8 cellular contexts compared by ENCODE assay signal in genomic region chr15:92714071-92714456, GRCh38. TPM values are rescaled to one million over a fixed set of nuclear protein-coding genes. Genes with fewer than 3 reads are reported as not detected.
DNase-seq lines count a peak whose midpoint lies in the region; ATAC-seq, FAIRE-seq and TF ChIP-seq lines count a peak whose summit lies in the region.

No MANE protein-coding gene starts in this region.

- H3K36me3 Mint-ChIP-seq in activated naive CD8-positive, alpha-beta T cell = no peaks in the 10 kb centered on the region

- WGBS in A549 (ENCODE audit: missing lambda C conversion rate) = 11% methylated on average over 16 of the region's 16 CpGs

- CTCF ChIA-PET in A549 (lab: Yijun Ruan, JAX) = interaction anchor here (0.5 to 6.0 kb wide), 71 partner anchors 8 to 1318 kb away, joined by 3 to 102 read pairs (median 4); partner anchors contain the start of gene ST8SIA2

- TF ChIP-seq CTCF in A549 (IDR thresholded peaks at IDR 0.05) = no peak
- TF ChIP-seq CTCF in GM12875 (IDR thresholded peaks at IDR 0.05; ENCODE audit: borderline replicate concordance, insufficient read depth, low read depth, low read length) = no peak
- TF ChIP-seq CTCF in omental fat pad (IDR thresholded peaks at IDR 0.05) = no peak

- peaks cover 2% of the 10 kb centered on the region for H3K27me3 Mint-ChIP-seq in activated naive CD8-positive, alpha-beta T cell

- H3K4me3 ChIP-seq in A549 (peak overlapping the region; percentile 51), GM12875 (ENCODE audit: low read depth, low read length) (peak overlapping the region; percentile 44)

- ATAC-seq in A549 = peak; percentile 71 to 80
- ATAC-seq in HG03432 (IDR thresholded peaks at IDR 0.05; ENCODE audit: unreplicated experiment) = peak; percentile 19
- peak; percentile 50 for ATAC-seq in Right ventricle myocardium superior (ENCODE audit: poor library complexity)
- ATAC-seq in omental fat pad (ENCODE audit: low FRiP score) = peak; percentile 63

- FAIRE-seq in A549 (lab: Jason Lieb, UNC) = no peak

- H3K4me1 Mint-ChIP-seq in activated naive CD8-positive, alpha-beta T cell (ENCODE audit: low read depth) = peaks cover 9% of the 10 kb centered on the region

- peak overlapping the region; percentile 90 for H3K4me3 Mint-ChIP-seq in activated naive CD8-positive, alpha-beta T cell

- peaks cover 6% of the 10 kb centered on the region; the same call in 2 of the 3 replicates for H3K9me3 ChIP-seq in A549

- H3K4me1 ChIP-seq in A549 = no peaks in the 10 kb centered on the region

- no peaks in the 10 kb centered on the region for H3K9me3 Mint-ChIP-seq in activated naive CD8-positive, alpha-beta T cell (ENCODE audit: low read depth)

- no peak for TF ChIP-seq EP300 in A549 (IDR thresholded peaks at IDR 0.05)

- peak overlapping the region; percentile 69 to 87 for H3K27ac ChIP-seq in A549

- peak overlapping the region; percentile 91 for H3K4me2 ChIP-seq in A549

- TF ChIP-seq RAD21 in A549 (conservative IDR thresholded peaks at IDR 0.05 in 1 of 2, IDR thresholded peaks at IDR 0.05 in 1 of 2) = no peak

- peak overlapping the region; percentile 61 for H3K27ac Mint-ChIP-seq in activated naive CD8-positive, alpha-beta T cell

- intact Hi-C loops in Right ventricle myocardium superior (cut with DNase I) = loop anchor here (5.0 kb wide), 1 partner anchor 192 kb away; no protein-coding TSS in a partner anchor

- TF ChIP-seq POLR2A in A549 (IDR thresholded peaks at IDR 0.05; ENCODE audit: low read length) = no peak

- DNase-seq in A549 (ENCODE audit: low read depth in 1 of 2, low spot score in 1 of 2) (peak; percentile 35 to 56), Right ventricle myocardium superior (no peak), omental fat pad (ENCODE audit: low spot score) (no peak), KG1 (lab: John Stamatoyannopoulos, UW) (no peak), SKM-1 treated with dmso at 0.1 percent for 144 hours (lab: John Stamatoyannopoulos, UW; ENCODE audit: unreplicated experiment) (no peak)

- POLR2A ChIA-PET in A549 (lab: Yijun Ruan, JAX) = interaction anchor here (1.1 kb wide), 2 partner anchors 20 to 192 kb away, joined by 8 to 9 read pairs; no protein-coding TSS in a partner anchor

TF ChIP-seq in A549, 52 proteins besides CTCF, POLR2A, EP300 and RAD21:
- TF ChIP-seq MAX (IDR thresholded peaks at IDR 0.05) (no peak), HOXB13 (CRISPR knock-in tag; IDR thresholded peaks at IDR 0.05; ENCODE audit: low read depth) (no peak), RCOR1 (IDR thresholded peaks at IDR 0.05; ENCODE audit: low read depth, low read length) (no peak), MAZ (IDR thresholded peaks at IDR 0.05; ENCODE audit: borderline replicate concordance, low read depth, low read length) (no peak), E2F6 (IDR thresholded peaks at IDR 0.05; ENCODE audit: borderline replicate concordance, low read depth) (no peak), SREBF2 (IDR thresholded peaks at IDR 0.05) (no peak), BCL3 (IDR thresholded peaks at IDR 0.05) (no peak), MYC (IDR thresholded peaks at IDR 0.05; ENCODE audit: borderline replicate concordance, low read length) (no peak), KDM1A (IDR thresholded peaks at IDR 0.05; ENCODE audit: low read depth) (no peak), ZFP36 (IDR thresholded peaks at IDR 0.05; ENCODE audit: borderline replicate concordance, partially characterized antibody) (no peak), GATA3 (IDR thresholded peaks at IDR 0.05; ENCODE audit: borderline replicate concordance) (no peak), EHF (CRISPR knock-in tag; IDR thresholded peaks at IDR 0.05) (no peak), NR3C1 (IDR thresholded peaks at IDR 0.05) (no peak), ZC3H11A (IDR thresholded peaks at IDR 0.05) (no peak), CBX8 (IDR thresholded peaks at IDR 0.05) (no peak), CEBPB (IDR thresholded peaks at IDR 0.05) (no peak), JUNB (IDR thresholded peaks at IDR 0.05) (no peak), FOSL2 (IDR thresholded peaks at IDR 0.05) (no peak), FOSL2 (CRISPR knock-in tag; IDR thresholded peaks at IDR 0.05) (no peak), RFX5 (IDR thresholded peaks at IDR 0.05) (no peak), HOXA7 (CRISPR knock-in tag; IDR thresholded peaks at IDR 0.05) (no peak)
TF ChIP-seq in A549: peak in this region for 0.

RNA-seq across cellular contexts. Expression of gene FAM174B, which starts 58.5 kb away (rescaled TPM):
- 13.9 and 22.5 TPM in 2 replicates for polyA plus RNA-seq in A549 (2011; rRNA removed)
- polyA plus RNA-seq in A549 (2012; cell fraction: cytosol; rRNA removed) = 3.7 and 5.7 TPM in 2 replicates
- polyA plus RNA-seq in A549 (2012; cell fraction: nucleus; rRNA removed) = 3.1 and 3.9 TPM in 2 replicates
- 4.6 to 5.9 TPM (median 5.2 TPM) in 3 replicates for polyA plus RNA-seq in A549 (2017; fragmentation: RNase III; extraction: RNeasy Plus Mini Kit Qiagen cat#74134 plus additional on column Dnase treatment)
- 19.2 and 20.6 TPM in 2 replicates for polyA minus RNA-seq in A549 (2011; rRNA and poly(A)+ RNA removed)
- total RNA-seq in Right ventricle myocardium superior = 11.9 TPM
- 10 to 100 TPM in 2 of 4 donors, 1 to 10 TPM in 2; 3.1 to 17.0 (median 11.1) TPM for total RNA-seq in omental fat pad

Comparison
In these comparisons a context has a peak if more than half of its experiments do, and no peak if none do; other contexts are left out.
1. ATAC-seq: peak in every context shown above with its lines; median percentile 76 in A549; 63 in omental fat pad; 50 in Right ventricle myocardium superior; 19 in HG03432.
2. DNase-seq: peak in A549 (2 of 2); none in Right ventricle myocardium superior (single experiment), omental fat pad (single experiment), KG1 (single experiment) and SKM-1 treated with dmso at 0.1 percent for 144 hours (single experiment).